ENCODE assay signal across 21 cellular contexts in genomic region chr1:32374193-32374592, GRCh38. TPM values are rescaled to one million over a fixed set of nuclear protein-coding genes. Genes with fewer than 3 reads are reported as not detected.
"Had no signal": no experiment of that assay in that cellular context is flagged by ENCODE, and none has a peak within 500 bp of the region (broad histone marks: within the 10 kb centered on the region; RNA-seq: fewer than 3 reads in every experiment).

No MANE protein-coding gene starts in this region.

- H3K9me3 Mint-ChIP-seq: natural killer cell, type B pancreatic cell had no signal

- DNase-seq: cortex of kidney; gastrocnemius medialis; head of caudate nucleus; left ventricle myocardium superior; lower lobe of right lung; natural killer cell; occipital lobe; ovary; posterior cingulate gyrus; psoas muscle; right cardiac atrium; spleen; stimulated activated CD4-positive, alpha-beta T cell treated with anti-CD3 and anti-CD28 coated beads, Interleukin-4, amount 100 ng/mL, for 4 hours; stimulated activated naive CD4-positive, alpha-beta T cell treated with Interleukin-2 at 50 U/mL for 16 hours; stomach; testis had no signal

- FAIRE-seq: keratinocyte had no signal

- ATAC-seq: gastrocnemius medialis, left ventricle myocardium superior, lower lobe of right lung, natural killer cell, psoas muscle, right cardiac atrium had no signal

- H3K27ac Mint-ChIP-seq: type B pancreatic cell had no signal

- H3K9me3 ChIP-seq: gastrocnemius medialis, lower lobe of right lung, ovary, psoas muscle, spleen, stomach, testis, tibial artery had no signal

- H3K4me3 Mint-ChIP-seq: natural killer cell, type B pancreatic cell had no signal

- H3K27me3 Mint-ChIP-seq: type B pancreatic cell had no signal

RNA-seq across cellular contexts. Expression of gene TSSK3, which starts 11.9 kb away (rescaled TPM):
- total RNA-seq: mononuclear cell, occipital lobe had no signal
- polyA plus RNA-seq: neural cell had no signal
